Comparison of ENCODE assay signal across 8 cellular contexts in the genomic region with DNA sequence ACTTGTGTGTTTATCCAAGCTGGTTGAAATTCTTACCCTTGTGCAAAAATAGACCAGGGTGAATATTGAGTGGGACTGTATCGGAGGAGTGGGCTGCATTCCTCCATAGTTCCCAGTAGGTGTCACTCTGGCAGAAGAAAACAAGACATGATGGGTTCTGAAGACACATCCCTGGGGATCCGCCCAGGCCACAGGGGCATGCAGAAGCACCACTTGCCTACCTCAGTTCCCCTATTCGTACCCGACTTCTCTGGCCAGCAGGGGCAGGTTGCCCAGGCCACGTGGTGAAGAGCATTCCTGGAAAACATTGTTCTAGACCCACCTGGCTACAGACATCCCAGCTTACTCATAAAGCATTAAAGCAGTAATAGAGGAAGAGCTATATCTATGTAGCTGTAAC.
DNase-seq lines count a peak whose midpoint lies in the region; ATAC-seq, FAIRE-seq and TF ChIP-seq lines count a peak whose summit lies in the region.

No MANE protein-coding gene starts in this region.

- H2AFZ ChIP-seq in keratinocyte (ENCODE audit: control insufficient read depth, low read length), result no peak overlapping the region

- TF ChIP-seq CTCF in CD14-positive monocyte (IDR thresholded peaks at IDR 0.05) (peak; percentile 87), Peyer's patch (IDR thresholded peaks at IDR 0.05) (peak; percentile 38 to 64 (median 54)), brain (conservative IDR thresholded peaks at IDR 0.05) (peak; percentile 69 to 78), keratinocyte (optimal IDR thresholded peaks at IDR 0.05 in 1 of 3, IDR thresholded peaks at IDR 0.05 in 1 of 3, conservative IDR thresholded peaks at IDR 0.05 in 1 of 3; ENCODE audit: extremely low read depth in 1 of 3, insufficient read depth in 2 of 3, low read length in 3 of 3) (peak; percentile 55 to 77 (median 73))

- H3K9me1 ChIP-seq in keratinocyte (ENCODE audit: control insufficient read depth, extremely low read depth, insufficient read depth, low read length), result no peaks in the 10 kb centered on the region

- H3K9me3 ChIP-seq in Peyer's patch (no peaks in the 10 kb centered on the region), keratinocyte (ENCODE audit: control insufficient read depth, low read depth, low read length) (no peaks in the 10 kb centered on the region)

- no peak overlapping the region for H3K4me2 ChIP-seq in keratinocyte (ENCODE audit: control insufficient read depth, extremely low read depth, insufficient read depth, low read depth, low read length)

- intact Hi-C loops in CD14-positive monocyte (cut with micrococcal nuclease), result loop anchor here (2.0 to 5.0 kb wide), 3 partner anchors 64 to 169 kb away; partner anchors contain the start of genes FAM210A (in 1 of the 2) and RNMT (in 1 of the 2)

- no peaks in the 10 kb centered on the region for H3K79me2 ChIP-seq in keratinocyte (ENCODE audit: control insufficient read depth, insufficient read depth, low read length)

- H3K4me1 Mint-ChIP-seq in CD14-positive monocyte (peaks cover 28% of the 10 kb centered on the region), brain (peaks cover 26% of the 10 kb centered on the region)

- no peak overlapping the region for H3K4me3 Mint-ChIP-seq in CD14-positive monocyte
- H3K4me3 Mint-ChIP-seq in brain, result no peak overlapping the region

- ATAC-seq in GM18909 (IDR thresholded peaks at IDR 0.05; ENCODE audit: poor library complexity, unreplicated experiment) (peak; percentile 52), HG03571 (IDR thresholded peaks at IDR 0.05; ENCODE audit: unreplicated experiment) (peak; percentile 50)

- no peaks in the 10 kb centered on the region for H4K20me1 ChIP-seq in keratinocyte (ENCODE audit: control insufficient read depth, extremely low read depth, insufficient read depth, low read length)

- peaks cover 8 to 12% of the 10 kb centered on the region in 2 donors for H3K36me3 Mint-ChIP-seq in CD14-positive monocyte
- H3K36me3 Mint-ChIP-seq in brain, result no peaks in the 10 kb centered on the region

- peak; percentile 75 for FAIRE-seq in keratinocyte (lab: Jason Lieb, UNC)

- DNase-seq in CD14-positive monocyte (ENCODE audit: low spot score) (no peak), Peyer's patch (peak in 2 of 3 donors; percentile 55 to 73), keratinocyte (ENCODE audit: low read depth, low spot score) (peak; percentile 9), superior temporal gyrus (ENCODE audit: extremely low spot score) (peak; percentile 86), GF-D8 (lab: John Stamatoyannopoulos, UW) (no peak)

- H3K27ac ChIP-seq in Peyer's patch (no peak overlapping the region), keratinocyte (ENCODE audit: control insufficient read depth, insufficient read depth, low read length) (no peak overlapping the region)

- H3K4me3 ChIP-seq in Peyer's patch (no peak overlapping the region), keratinocyte (ENCODE audit: control insufficient read depth in 2 of 3, extremely low read depth in 1 of 3, insufficient read depth in 2 of 3, low read depth in 1 of 3, low read length in 3 of 3) (no peak overlapping the region)

- H3K27me3 Mint-ChIP-seq in CD14-positive monocyte (ENCODE audit: low read depth in 3 of 3) (peaks cover 0 to 3% (median 2%) of the 10 kb centered on the region in 3 donors), brain (no peaks in the 10 kb centered on the region)

- H3K36me3 ChIP-seq in Peyer's patch (no peaks in the 10 kb centered on the region), keratinocyte (ENCODE audit: control insufficient read depth in 2 of 2, extremely low read depth in 1 of 2, insufficient read depth in 2 of 2, low read length in 2 of 2) (no peaks in the 10 kb centered on the region)

- dilution Hi-C loops in keratinocyte (cut with MboI; ENCODE audit: extremely low pct_ligation_motif_present, low sequenced_read_pairs), result no loop called here

- peaks cover 0 to 2% (median 0%) of the 10 kb centered on the region in 7 donors for H3K9me3 Mint-ChIP-seq in CD14-positive monocyte
- H3K9me3 Mint-ChIP-seq in brain, result no peaks in the 10 kb centered on the region

- H3K27ac Mint-ChIP-seq in CD14-positive monocyte (peak overlapping the region; percentile 10 to 89 (median 75)), brain (peak overlapping the region in 3 of 5 experiments; percentile 64 to 81 (median 80))

- H3K27me3 ChIP-seq in Peyer's patch (no peaks in the 10 kb centered on the region), keratinocyte (ENCODE audit: control insufficient read depth, extremely low read depth, insufficient read depth, low read length) (no peaks in the 10 kb centered on the region)

- no peak overlapping the region for H3K9ac ChIP-seq in keratinocyte (ENCODE audit: control insufficient read depth, extremely low read depth, insufficient read depth, low read length)

- H3K4me1 ChIP-seq in Peyer's patch (peaks cover 0 to 7% (median 3%) of the 10 kb centered on the region in 4 donors), keratinocyte (ENCODE audit: control insufficient read depth, extremely low read depth, insufficient read depth, low read length) (no peaks in the 10 kb centered on the region)

- no peak for TF ChIP-seq POLR2A in Peyer's patch (IDR thresholded peaks at IDR 0.05)

Comparison
In these comparisons a context has a peak if more than half of its experiments do, and no peak if none do; other contexts are left out.
1. DNase-seq: peak in Peyer's patch (2 of 3), keratinocyte (single experiment) and superior temporal gyrus (single experiment); none in CD14-positive monocyte (single experiment) and GF-D8 (single experiment).
2. Peak in every context shown above with its lines, with median percentiles within 50 percentile points of each other: CTCF ChIP-seq.